17 cellular contexts compared by ENCODE assay signal in the genomic region with DNA sequence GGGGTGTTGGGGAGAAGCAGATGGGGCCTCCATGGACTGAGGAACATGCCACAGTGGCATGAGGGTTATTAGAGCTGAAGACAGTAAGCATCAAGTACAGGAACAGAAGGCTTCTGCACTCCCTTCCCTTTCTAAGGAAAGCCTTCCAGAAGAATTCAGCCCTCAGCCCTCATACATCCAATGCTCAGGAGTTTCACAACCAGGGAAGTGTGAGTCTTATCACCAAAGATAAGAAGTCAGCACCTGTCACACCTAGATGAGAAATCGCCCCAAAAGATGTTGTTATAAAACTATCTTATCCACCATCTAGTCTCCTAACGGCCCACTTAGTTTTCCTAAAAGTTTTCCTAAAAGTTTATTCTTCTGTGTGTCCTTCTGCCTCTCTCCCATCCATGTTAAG.
"Had no signal": no experiment of that assay in that cellular context is flagged by ENCODE, and none has a peak within 500 bp of the region (broad histone marks: within the 10 kb centered on the region; RNA-seq: fewer than 3 reads in every experiment).

No MANE protein-coding gene starts in this region.

- H3K27ac ChIP-seq: coronary artery, gastrocnemius medialis, left lung, ovary, psoas muscle, tibial nerve, uterus, VCaP had no signal

- DNase-seq: activated naive CD4-positive, alpha-beta T cell treated with Interleukin-2 at 50 U/mL for 16 hours; gastrocnemius medialis; kidney; left lung; midbrain; ovary; psoas muscle; right cardiac atrium; substantia nigra; uterus had no signal

- H3K9me3 Mint-ChIP-seq: activated T-helper 2 cell treated with anti-CD3 and anti-CD28 coated beads, Interferon-gamma antibody, Interleukin-2, Interleukin-4, amounts not matched to agents 10 μg/mL and 5 μg/mL and 100 μg/mL, durations not matched to agents 14 hours and 24 hours and 36 hours had no signal

- H3K4me1 ChIP-seq: gastrocnemius medialis, left lung, psoas muscle, tibial nerve, uterus had no signal

- H3K36me3 ChIP-seq: gastrocnemius medialis, left lung, ovary, tibial nerve, uterus had no signal

- ATAC-seq: esophagus mucosa; gastrocnemius medialis; left lung; psoas muscle; right cardiac atrium; stimulated activated naive CD8-positive, alpha-beta T cell treated with anti-CD3 and anti-CD28 coated beads, Interleukin-15, Interleukin-2, amounts not matched to agents 100 U/mL and 50 U/mL, for 24 hours had no signal

- H3K4me3 Mint-ChIP-seq: brain had no signal

- FAIRE-seq: kidney had no signal

- H3K27ac Mint-ChIP-seq: activated T-helper 2 cell treated with anti-CD3 and anti-CD28 coated beads, Interferon-gamma antibody, Interleukin-2, Interleukin-4, amounts not matched to agents 10 μg/mL and 5 μg/mL and 100 μg/mL, durations not matched to agents 14 hours and 24 hours and 36 hours had no signal

- H3K27me3 ChIP-seq: gastrocnemius medialis, left lung, ovary, tibial nerve, uterus had no signal

- H3K9me3 ChIP-seq: gastrocnemius medialis, left lung, ovary, psoas muscle, tibial nerve, uterus had no signal

- H3K4me1 Mint-ChIP-seq: brain had no signal

- H3K27me3 Mint-ChIP-seq: brain had no signal

- H3K4me3 ChIP-seq: coronary artery, gastrocnemius medialis, left lung, ovary, psoas muscle, tibial nerve, uterus had no signal
